In the genomic region with DNA sequence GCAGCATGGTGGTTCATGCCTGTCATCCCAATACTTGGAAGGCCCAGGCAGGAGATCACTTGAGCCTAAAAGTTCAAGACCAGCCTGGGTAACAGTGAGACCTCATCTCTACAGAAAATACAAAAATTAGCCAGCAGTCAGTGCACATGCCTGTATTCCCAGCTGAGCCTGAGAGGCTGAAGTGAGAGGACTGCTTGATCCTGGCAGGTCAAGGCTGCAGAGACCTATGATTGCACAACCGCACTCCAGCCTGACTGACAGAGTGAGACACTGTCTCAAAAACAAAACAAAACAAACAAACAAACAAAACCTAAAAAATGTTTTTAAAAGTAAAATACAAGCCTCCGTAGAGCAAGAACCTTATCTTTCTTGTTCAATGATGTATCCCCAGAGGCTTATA, we compare ENCODE assay signal across 1 cellular context.
TF ChIP-seq lines count a peak whose summit lies in the region.

No MANE protein-coding gene starts in this region.

TF ChIP-seq in IMR-90, 13 proteins besides CTCF, POLR2A, EP300 and RAD21 (continued from another document):
- TF ChIP-seq, protein P1, sequence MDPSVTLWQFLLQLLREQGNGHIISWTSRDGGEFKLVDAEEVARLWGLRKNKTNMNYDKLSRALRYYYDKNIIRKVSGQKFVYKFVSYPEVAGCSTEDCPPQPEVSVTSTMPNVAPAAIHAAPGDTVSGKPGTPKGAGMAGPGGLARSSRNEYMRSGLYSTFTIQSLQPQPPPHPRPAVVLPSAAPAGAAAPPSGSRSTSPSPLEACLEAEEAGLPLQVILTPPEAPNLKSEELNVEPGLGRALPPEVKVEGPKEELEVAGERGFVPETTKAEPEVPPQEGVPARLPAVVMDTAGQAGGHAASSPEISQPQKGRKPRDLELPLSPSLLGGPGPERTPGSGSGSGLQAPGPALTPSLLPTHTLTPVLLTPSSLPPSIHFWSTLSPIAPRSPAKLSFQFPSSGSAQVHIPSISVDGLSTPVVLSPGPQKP (IDR thresholded peaks at IDR 0.05; ENCODE audit: borderline replicate concordance, low read depth, low read length) = no peak
- TF ChIP-seq BHLHE40 (IDR thresholded peaks at IDR 0.05; ENCODE audit: low read depth, low read length) = no peak
- no peak for TF ChIP-seq NFE2L2 (IDR thresholded peaks at IDR 0.05; ENCODE audit: low read depth, low read length)
